ENCODE assay signal across 12 cellular contexts in genomic region chr18:28174181-28174906, GRCh38. TPM values are rescaled to one million over a fixed set of nuclear protein-coding genes. Genes with fewer than 3 reads are reported as not detected.
DNase-seq lines count a peak whose midpoint lies in the region; ATAC-seq and TF ChIP-seq lines count a peak whose summit lies in the region.
"Had no signal": no experiment of that assay in that cellular context is flagged by ENCODE, and none has a peak within 500 bp of the region (broad histone marks: within the 10 kb centered on the region; RNA-seq: fewer than 3 reads in every experiment).

No MANE protein-coding gene starts in this region.

- H4K5ac ChIP-seq in IMR-90 (ENCODE audit: low read depth, low read length), result no peak overlapping the region

- H3K4ac ChIP-seq in IMR-90 (ENCODE audit: low read depth, low read length), result no peak overlapping the region

- no peak for ATAC-seq in CD4-positive, alpha-beta T cell (ENCODE audit: poor library complexity)
- ATAC-seq in IMR-90 (ENCODE audit: low read depth), result no peak
- ATAC-seq in GM19397 (IDR thresholded peaks at IDR 0.05; ENCODE audit: unreplicated experiment), result no peak
- no peak for ATAC-seq in HG03432 (IDR thresholded peaks at IDR 0.05; ENCODE audit: unreplicated experiment)

- no peak overlapping the region for H2BK120ac ChIP-seq in IMR-90 (ENCODE audit: low read depth, low read length)

- no peak overlapping the region for H2AFZ ChIP-seq in IMR-90 (replicated peaks; ENCODE audit: low read length, poor library complexity)

- intact Hi-C loops in CD4-positive, alpha-beta T cell (cut with DNase I, micrococcal nuclease), result no loop called here
- intact Hi-C loops in IMR-90 (cut with micrococcal nuclease), result loop anchor here (10.0 kb wide), 2 partner anchors 220 to 1010 kb away; no protein-coding TSS in a partner anchor

- DNase-seq in CD4-positive, alpha-beta T cell, result no peak
- DNase-seq in IMR-90 (no peak), mesothelial cell of epicardium (ENCODE audit: low spot score in 2 of 2, unreplicated experiment in 2 of 2) (no peak), middle frontal gyrus (ENCODE audit: extremely low spot score, low spot score) (no peak)
- DNase-seq in activated CD4-positive, alpha-beta T cell treated with anti-CD3 and anti-CD28 coated beads, Interleukin-2, amount 50 U/mL, for 4 hours, result no peak
- DNase-seq: activated B cell treated with CpG ODN at 0.5 μM for 24 hours; activated effector memory CD4-positive, alpha-beta T cell treated with anti-CD3 and anti-CD28 coated beads, Interleukin-2, amount 50 U/mL, for 16 hours; Caco-2 had no signal

- no peak overlapping the region; the same call in 1 of the 2 replicates for H3K56ac ChIP-seq in IMR-90 (ENCODE audit: extremely low read depth, insufficient read depth, low read length)

- in situ Hi-C loops in IMR-90 (cut with MboI; ENCODE audit: low sequenced_read_pairs), result no loop called here

- H3K9me1 ChIP-seq in IMR-90 (ENCODE audit: insufficient read depth, low read length), result 0 out of 2 replicates have a peak, but pooled peaks cover 4% of the 10 kb centered on the region

- H3K27me3 ChIP-seq in CD4-positive, alpha-beta T cell (ENCODE audit: control insufficient read depth, insufficient read depth, low read length), result peaks cover 48% of the 10 kb centered on the region
- H3K27me3 ChIP-seq in IMR-90 (ENCODE audit: control insufficient read depth, insufficient read depth, low read length) (no peaks in the 10 kb centered on the region), ectodermal cell (ENCODE audit: control insufficient read depth, insufficient read depth, low read length, poor library complexity, severe bottlenecking) (no peaks in the 10 kb centered on the region)

- H3K9me3 ChIP-seq in CD4-positive, alpha-beta T cell (ENCODE audit: control insufficient read depth, low read length), result no peaks in the 10 kb centered on the region
- no peaks in the 10 kb centered on the region for H3K9me3 ChIP-seq in IMR-90 (ENCODE audit: control insufficient read depth, insufficient read depth, low read length)
- H3K9me3 ChIP-seq in ectodermal cell (ENCODE audit: control insufficient read depth, low read length), result no peaks in the 10 kb centered on the region
- H3K9me3 ChIP-seq: Caco-2 had no signal

- no peak overlapping the region for H4K91ac ChIP-seq in IMR-90 (ENCODE audit: insufficient read depth, low read depth, low read length)

- no peak overlapping the region for H4K8ac ChIP-seq in IMR-90 (ENCODE audit: low read depth in 2 of 2, low read length in 2 of 2)

- H3K27ac Mint-ChIP-seq in CD4-positive, alpha-beta T cell, result no peak overlapping the region
- no peak overlapping the region for H3K27ac Mint-ChIP-seq in mesothelial cell of epicardium
- H3K27ac Mint-ChIP-seq: activated B cell treated with CpG ODN at 0.5 μM for 24 hours had no signal

- no peak for TF ChIP-seq RAD21 in IMR-90 (IDR thresholded peaks at IDR 0.05; ENCODE audit: low read length)

- peak overlapping the region; percentile 42 for H3K4me2 ChIP-seq in IMR-90 (ENCODE audit: low read depth, low read length)

- POLR2A ChIA-PET in CD4-positive, alpha-beta T cell (lab: Charles Lee), result no interaction called here
- POLR2A ChIA-PET in IMR-90 (lab: Charles Lee; ENCODE audit: unreplicated experiment), result no interaction called here

- H4K20me1 ChIP-seq in IMR-90 (ENCODE audit: insufficient read depth, low read length), result peaks cover 22% of the 10 kb centered on the region

- no peak for TF ChIP-seq CTCF in CD4-positive, alpha-beta T cell (IDR thresholded peaks at IDR 0.05)
- TF ChIP-seq CTCF in IMR-90 (conservative IDR thresholded peaks at IDR 0.05; ENCODE audit: low read depth, low read length) (no peak), mesothelial cell of epicardium (IDR thresholded peaks at IDR 0.05; ENCODE audit: unreplicated experiment) (no peak)

- H2AK5ac ChIP-seq in IMR-90 (ENCODE audit: low read depth, low read length), result no peak overlapping the region

- H3K4me1 ChIP-seq in IMR-90 (ENCODE audit: control insufficient read depth, insufficient read depth, low read length), result peaks cover 3% of the 10 kb centered on the region; the same call in 1 of the 2 replicates
- peaks cover 16% of the 10 kb centered on the region for H3K4me1 ChIP-seq in ectodermal cell (ENCODE audit: control insufficient read depth, insufficient read depth, low read length)
- H3K4me1 ChIP-seq: Caco-2 had no signal

- no peak overlapping the region for H2BK20ac ChIP-seq in IMR-90 (ENCODE audit: low read depth, low read length)

- no peak overlapping the region for H2AK9ac ChIP-seq in IMR-90 (replicated peaks; ENCODE audit: low read depth, low read length, poor library complexity)

- H2BK5ac ChIP-seq in IMR-90 (ENCODE audit: low read depth, low read length, poor library complexity, severe bottlenecking), result no peak overlapping the region

- H3K4me1 Mint-ChIP-seq in CD4-positive, alpha-beta T cell (ENCODE audit: low read depth), result peaks cover 17% of the 10 kb centered on the region
- H3K4me1 Mint-ChIP-seq in mesothelial cell of epicardium, result peaks cover 27% of the 10 kb centered on the region

- TSS peak; percentile 29 for BruUV-seq in IMR-90 (replicated peaks; lab: Mats Ljungman, UMichigan)

- no peak overlapping the region for H3K27ac ChIP-seq in CD4-positive, alpha-beta T cell (ENCODE audit: low read depth, low read length)
- no peak overlapping the region for H3K27ac ChIP-seq in IMR-90 (ENCODE audit: insufficient read depth, low read length)
- peak overlapping the region; percentile 88 for H3K27ac ChIP-seq in ectodermal cell (ENCODE audit: insufficient read depth, low read depth, low read length, poor library complexity, severe bottlenecking)

- H3K4me3 ChIP-seq in IMR-90 (ENCODE audit: insufficient read depth, low read depth, low read length) (no peak overlapping the region), ectodermal cell (ENCODE audit: insufficient read depth, low read depth, low read length) (peak overlapping the region; percentile 83)

- H3K79me1 ChIP-seq in IMR-90 (ENCODE audit: low read depth in 1 of 2, low read length in 2 of 2), result peaks cover 4 to 18% of the 10 kb centered on the region in 2 experiments; a peak in 3 of 4 replicates

- no peaks in the 10 kb centered on the region for H3K9me3 Mint-ChIP-seq in CD4-positive, alpha-beta T cell
- no peaks in the 10 kb centered on the region for H3K9me3 Mint-ChIP-seq in mesothelial cell of epicardium
- H3K9me3 Mint-ChIP-seq: activated B cell treated with CpG ODN at 0.5 μM for 24 hours had no signal

- no peak for TF ChIP-seq POLR2A in IMR-90 (IDR thresholded peaks at IDR 0.05; ENCODE audit: low read depth, low read length)

- dilution Hi-C loops in IMR-90 (cut with HindIII; ENCODE audit: low sequenced_read_pairs, unreplicated experiment), result no loop called here

- H3K36me3 ChIP-seq in IMR-90 (ENCODE audit: control insufficient read depth, insufficient read depth, low read length) (no peaks in the 10 kb centered on the region), ectodermal cell (ENCODE audit: control insufficient read depth, insufficient read depth, low read length) (no peaks in the 10 kb centered on the region)

- no peak overlapping the region for H3K18ac ChIP-seq in IMR-90 (ENCODE audit: low read depth, low read length)

- CTCF ChIA-PET in CD4-positive, alpha-beta T cell (lab: Charles Lee), result no interaction called here
- CTCF ChIA-PET in IMR-90 (lab: Yijun Ruan, JAX), result no interaction called here

- peaks cover 50% of the 10 kb centered on the region for H3K27me3 Mint-ChIP-seq in CD4-positive, alpha-beta T cell
- peaks cover 23% of the 10 kb centered on the region for H3K27me3 Mint-ChIP-seq in mesothelial cell of epicardium (ENCODE audit: low read depth)

- H3K14ac ChIP-seq in IMR-90 (replicated peaks; ENCODE audit: low read depth, low read length), result no peak overlapping the region

- H3K9ac ChIP-seq in IMR-90 (ENCODE audit: low read depth, low read length), result no peak overlapping the region

- H3K36me3 Mint-ChIP-seq in CD4-positive, alpha-beta T cell (ENCODE audit: low read depth), result no peaks in the 10 kb centered on the region
- H3K36me3 Mint-ChIP-seq in mesothelial cell of epicardium, result no peaks in the 10 kb centered on the region

- WGBS in IMR-90 (ENCODE audit: extremely low coverage in 2 of 2, insufficient read length in 1 of 2), 2 experiments, result no CpG with 5 or more reads among the region's 8 CpGs
- 44 to 55% methylated on average over 7 of the region's 8 CpGs for WGBS in ectodermal cell, 2 experiments

- H3K23ac ChIP-seq in IMR-90 (ENCODE audit: low read depth, low read length), result peak overlapping the region; percentile 3; the same call in 1 of the 2 replicates

- H2BK15ac ChIP-seq in IMR-90 (ENCODE audit: low read depth, low read length), result no peak overlapping the region

- peak overlapping the region; percentile 35 for H3K4me3 Mint-ChIP-seq in CD4-positive, alpha-beta T cell
- H3K4me3 Mint-ChIP-seq in mesothelial cell of epicardium, result peak overlapping the region; percentile 88
- H3K4me3 Mint-ChIP-seq: activated B cell treated with CpG ODN at 0.5 μM for 24 hours had no signal

TF ChIP-seq in IMR-90, 13 proteins besides CTCF, POLR2A, EP300 and RAD21:
- TF ChIP-seq CEBPB (IDR thresholded peaks at IDR 0.05; ENCODE audit: low read depth, low read length), result 0 out of 2 replicates have a peak, but pooled peaks have one; percentile 4
- no peak for TF ChIP-seq BHLHE40 (IDR thresholded peaks at IDR 0.05; ENCODE audit: low read depth, low read length)
- no peak for TF ChIP-seq MAZ (IDR thresholded peaks at IDR 0.05; ENCODE audit: borderline replicate concordance, low read depth, low read length)
- TF ChIP-seq NFE2L2 (IDR thresholded peaks at IDR 0.05; ENCODE audit: low read depth, low read length), result no peak
- TF ChIP-seq FOS (IDR thresholded peaks at IDR 0.05; ENCODE audit: low read depth, low read length), result no peak

RNA-seq across cellular contexts. Expression of gene CDH2, which starts 2.6 kb away (rescaled TPM):
- not detected for total RNA-seq in CD4-positive, alpha-beta T cell
- total RNA-seq in IMR-90 (2012; rRNA removed) (105 and 111 TPM in 2 replicates), mesothelial cell of epicardium (44.9 to 46.6 TPM (median 45.0 TPM) in 3 replicates)
- polyA plus RNA-seq in IMR-90 (2012; rRNA removed), result 53.3 and 55.6 TPM in 2 replicates
- 14.4 and 20.4 TPM in 2 replicates for polyA plus RNA-seq in IMR-90 (2012; cell fraction: cytosol; rRNA removed)
- polyA plus RNA-seq in IMR-90 (2012; cell fraction: nucleus; rRNA removed; ENCODE audit: low replicate concordance), result 5.2 and 17.4 TPM in 2 replicates
- polyA plus RNA-seq in ectodermal cell (2013, experiment 1 of 4), result 330 TPM
- 428 TPM for polyA plus RNA-seq in ectodermal cell (2013, experiment 2 of 4)
- polyA plus RNA-seq in ectodermal cell (2013, experiment 3 of 4), result 316 TPM
- polyA plus RNA-seq in ectodermal cell (2013, experiment 4 of 4), result 362 TPM
- total RNA-seq: activated B cell treated with CpG ODN at 0.5 μM for 24 hours, OCI-LY7 had no signal

Comparison
In these comparisons a context has a peak if more than half of its experiments do, and no peak if none do; other contexts are left out.
1. RNA of gene CDH2, which starts 2.6 kb away (total RNA-seq): 105 to 111 TPM in IMR-90 and 44.9 to 46.6 TPM in mesothelial cell of epicardium; not detected in CD4-positive, alpha-beta T cell; every median in the first group is over 10 times any median in the second.